In the genomic region with DNA sequence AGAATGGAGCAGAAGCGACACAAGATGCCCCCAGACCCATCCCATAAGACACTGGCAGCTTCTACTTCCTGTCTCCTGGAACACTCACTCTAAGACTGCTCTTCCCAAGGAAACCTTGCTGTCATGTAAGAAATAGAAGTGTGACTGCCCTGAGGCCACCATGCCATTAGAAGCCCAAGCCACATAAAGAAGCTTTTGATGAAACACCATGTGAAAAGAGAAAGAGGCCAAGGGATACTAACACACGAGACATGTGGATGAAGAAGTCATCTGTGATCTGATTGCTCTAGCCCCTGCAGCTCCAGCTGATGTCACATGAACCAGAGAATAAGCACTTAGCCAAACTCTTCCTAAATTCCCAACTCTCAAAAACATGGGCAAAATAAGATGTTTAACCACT, we compare ENCODE assay signal across 22 cellular contexts.
"Had no signal": no experiment of that assay in that cellular context is flagged by ENCODE, and none has a peak within 500 bp of the region (broad histone marks: within the 10 kb centered on the region; RNA-seq: fewer than 3 reads in every experiment).

No MANE protein-coding gene starts in this region.

- H3K27ac ChIP-seq: ascending aorta, body of pancreas, SK-N-MC, VCaP had no signal

- H3K4me3 ChIP-seq: ascending aorta, body of pancreas, K562, SK-N-MC had no signal

- H3K36me3 ChIP-seq: ascending aorta had no signal

- H3K9me3 ChIP-seq: ascending aorta, body of pancreas had no signal

- DNase-seq: activated CD4-positive, alpha-beta memory T cell treated with anti-CD3 and anti-CD28 coated beads for 36 hours; activated CD4-positive, alpha-beta T cell treated with anti-CD3 and anti-CD28 coated beads, Interleukin-2, amount 10 ng/mL, durations not matched to agents 7 days and 5 days; activated CD4-positive, CD25-positive, alpha-beta regulatory T cell; activated CD8-positive, alpha-beta memory T cell treated with anti-CD3 and anti-CD28 coated beads for 24 hours; activated effector memory CD4-positive, alpha-beta T cell treated with anti-CD3 and anti-CD28 coated beads, Interleukin-2, amount 50 U/mL, for 16 hours; activated naive CD4-positive, alpha-beta T cell treated with Interleukin-2 at 50 U/mL for 16 hours; activated naive CD8-positive, alpha-beta T cell treated with anti-CD3 and anti-CD28 coated beads, Interleukin-2, amount 50 U/mL, for 24 hours; activated T-cell treated with anti-CD3 and anti-CD28 coated beads, Interleukin-2, amount 50 U/mL, for 4 hours; amniotic stem cell; Karpas-422; MM.1S; NCI-H187 treated with DMSO at 0.1 percent for 48 hours; NCI-H446 treated with DMSO at 0.1 percent for 48 hours; NCI-H524 treated with DMSO at 0.1 percent for 48 hours; PC-3; SIG-M5; T-helper 1 cell had no signal

- H3K4me1 ChIP-seq: ascending aorta had no signal

- H3K27me3 ChIP-seq: ascending aorta, body of pancreas had no signal
